Comparison of ENCODE assay signal across 8 cellular contexts in the genomic region with DNA sequence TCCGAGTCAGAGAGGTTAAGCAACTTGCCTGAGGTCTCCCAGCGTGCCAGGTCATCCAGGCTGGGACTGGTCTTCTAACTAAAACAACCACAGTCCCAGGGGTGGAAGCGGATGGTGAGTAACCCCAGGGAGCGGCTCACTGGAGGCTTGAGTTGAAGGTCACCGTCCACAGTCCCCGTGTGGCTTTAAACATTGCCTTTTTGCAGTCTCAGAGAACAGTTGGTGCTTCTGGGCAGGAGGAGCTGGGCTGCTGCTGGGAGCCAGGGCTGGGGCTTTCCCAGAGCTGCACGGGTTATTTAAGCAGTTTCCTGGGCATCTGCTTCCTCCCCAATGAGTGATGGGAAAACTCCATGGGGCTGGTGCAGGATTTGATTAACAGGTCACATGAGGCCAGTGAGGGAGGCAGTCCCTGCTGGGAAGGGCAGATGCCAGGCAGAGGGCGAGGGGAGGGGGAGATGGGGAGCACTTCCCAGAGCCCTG. TPM values are rescaled to one million over a fixed set of nuclear protein-coding genes. Genes with fewer than 3 reads are reported as not detected.
A peak's percentile ranks its signal among the peaks of the same experiment; 100 is the strongest.
DNase-seq lines count a peak whose midpoint lies in the region; ATAC-seq, FAIRE-seq and TF ChIP-seq lines count a peak whose summit lies in the region.
"Had no signal": no experiment of that assay in that cellular context is flagged by ENCODE, and none has a peak within 500 bp of the region (broad histone marks: within the 10 kb centered on the region; RNA-seq: fewer than 3 reads in every experiment).

No MANE protein-coding gene starts in this region.

- no peak overlapping the region for H3K9ac ChIP-seq in IMR-90 (ENCODE audit: low read depth, low read length)
- peak overlapping the region; percentile 8 for H3K9ac ChIP-seq in astrocyte (ENCODE audit: low read length)

- peak overlapping the region; percentile 19; the same call in 1 of the 2 replicates for H3K14ac ChIP-seq in IMR-90 (replicated peaks; ENCODE audit: low read depth, low read length)

- WGBS in IMR-90 (ENCODE audit: extremely low coverage in 2 of 2, insufficient read length in 1 of 2), 2 experiments, result 50% methylated on average over 2 of the region's 8 CpGs; no CpG with 5 or more reads in 1 of the 2 experiments
- 74% methylated on average over 3 of the region's 8 CpGs for WGBS in suprapubic skin

- no peaks in the 10 kb centered on the region for H3K27me3 Mint-ChIP-seq in astrocyte (ENCODE audit: low read depth, unreplicated experiment)
- peaks cover 10% of the 10 kb centered on the region for H3K27me3 Mint-ChIP-seq in activated CD4-positive, alpha-beta T cell treated with anti-CD3 and anti-CD28 coated beads, Interleukin-2, amount 10 ng/mL, durations not matched to agents 7 days and 5 days

- peaks cover 17% of the 10 kb centered on the region for H3K79me2 ChIP-seq in astrocyte (ENCODE audit: insufficient read depth, low read length)

- no peak for TF ChIP-seq RAD21 in IMR-90 (IDR thresholded peaks at IDR 0.05; ENCODE audit: low read length)

- no peak overlapping the region; the same call in 1 of the 2 replicates for H2BK20ac ChIP-seq in IMR-90 (ENCODE audit: low read depth, low read length)

- peak overlapping the region; percentile 7; the same call in 1 of the 2 replicates for H4K91ac ChIP-seq in IMR-90 (ENCODE audit: insufficient read depth, low read depth, low read length)

- FAIRE-seq in astrocyte (lab: Jason Lieb, UNC), result no peak

- peak; percentile 73 for ATAC-seq in IMR-90 (ENCODE audit: low read depth)
- no peak for ATAC-seq in activated naive CD4-positive, alpha-beta T cell treated with anti-CD3 and anti-CD28 coated beads, Interleukin-2, amount 50 U/mL, for 72 hours

- no peak overlapping the region for H3K56ac ChIP-seq in IMR-90 (ENCODE audit: extremely low read depth, insufficient read depth, low read length)

- dilution Hi-C loops in IMR-90 (cut with HindIII; ENCODE audit: low sequenced_read_pairs, unreplicated experiment), result no loop called here

- POLR2A ChIA-PET in IMR-90 (lab: Charles Lee; ENCODE audit: unreplicated experiment), result interaction anchor here (0.6 kb wide), 1 partner anchor 1564 kb away, joined by 4 read pairs; no protein-coding TSS in a partner anchor
- POLR2A ChIA-PET in activated CD4-positive, alpha-beta T cell treated with anti-CD3 and anti-CD28 coated beads, Interleukin-2, amount 10 ng/mL, durations not matched to agents 7 days and 5 days (lab: Charles Lee), result no interaction called here

- H2BK5ac ChIP-seq in IMR-90 (ENCODE audit: low read depth, low read length, poor library complexity, severe bottlenecking), result no peak overlapping the region

- TF ChIP-seq POLR2A in IMR-90 (IDR thresholded peaks at IDR 0.05; ENCODE audit: low read depth, low read length), result no peak
- no peak for TF ChIP-seq POLR2A in suprapubic skin (IDR thresholded peaks at IDR 0.05)

- TF ChIP-seq CTCF in IMR-90 (conservative IDR thresholded peaks at IDR 0.05; ENCODE audit: low read depth, low read length), result no peak
- no peak for TF ChIP-seq CTCF in astrocyte (IDR thresholded peaks at IDR 0.05; ENCODE audit: insufficient read depth, low read depth, low read length)
- no peak for TF ChIP-seq CTCF in suprapubic skin (IDR thresholded peaks at IDR 0.05)

- CTCF ChIA-PET in IMR-90 (lab: Yijun Ruan, JAX), result interaction anchor here (1.0 kb wide), 1 partner anchor 55 kb away, joined by 4 read pairs; no protein-coding TSS in a partner anchor
- CTCF ChIA-PET in activated CD4-positive, alpha-beta T cell treated with anti-CD3 and anti-CD28 coated beads, Interleukin-2, amount 10 ng/mL, durations not matched to agents 7 days and 5 days (lab: Charles Lee), result interaction anchor here (0.7 kb wide), 1 partner anchor 11 kb away, joined by 3 read pairs; no protein-coding TSS in a partner anchor

- H3K79me1 ChIP-seq in IMR-90 (ENCODE audit: low read depth in 1 of 2, low read length in 2 of 2), result peaks cover 26 to 77% of the 10 kb centered on the region in 2 experiments; a peak in 3 of 4 replicates

- H2AK9ac ChIP-seq in IMR-90 (replicated peaks; ENCODE audit: low read depth, low read length, poor library complexity), result peak overlapping the region; percentile 33

- H3K4me1 Mint-ChIP-seq in astrocyte (ENCODE audit: low read depth, unreplicated experiment), result peaks cover 18% of the 10 kb centered on the region
- no peaks in the 10 kb centered on the region for H3K4me1 Mint-ChIP-seq in activated CD4-positive, alpha-beta T cell treated with anti-CD3 and anti-CD28 coated beads, Interleukin-2, amount 10 ng/mL, durations not matched to agents 7 days and 5 days

- H3K9me1 ChIP-seq in IMR-90 (ENCODE audit: insufficient read depth, low read length), result peaks cover 17% of the 10 kb centered on the region

- no peaks in the 10 kb centered on the region for H3K27me3 ChIP-seq in IMR-90 (ENCODE audit: control insufficient read depth, insufficient read depth, low read length)
- no peaks in the 10 kb centered on the region for H3K27me3 ChIP-seq in astrocyte (ENCODE audit: insufficient read depth, low read length)
- H3K27me3 ChIP-seq in suprapubic skin, result no peaks in the 10 kb centered on the region

- H3K4ac ChIP-seq in IMR-90 (ENCODE audit: low read depth, low read length), result peak overlapping the region; percentile 6; the same call in 1 of the 2 replicates

- no TSS peak for BruUV-seq in IMR-90 (replicated peaks; lab: Mats Ljungman, UMichigan)

- no peak overlapping the region for H3K4me2 ChIP-seq in IMR-90 (ENCODE audit: low read depth, low read length)
- peak overlapping the region; percentile 48 for H3K4me2 ChIP-seq in astrocyte (ENCODE audit: low read length)

- TF ChIP-seq EP300 in suprapubic skin (IDR thresholded peaks at IDR 0.05), result no peak

- H2BK120ac ChIP-seq in IMR-90 (ENCODE audit: low read depth, low read length), result peak overlapping the region; percentile 43; the same call in 1 of the 2 replicates

- H4K8ac ChIP-seq in IMR-90 (ENCODE audit: low read depth in 2 of 2, low read length in 2 of 2), result 0 out of 4 replicates have a peak overlapping the region, but pooled peaks of 1 of the 2 experiments have one; percentile 37

- no peak overlapping the region for H3K4me3 ChIP-seq in IMR-90 (ENCODE audit: insufficient read depth, low read depth, low read length)
- H3K4me3 ChIP-seq in astrocyte (ENCODE audit: insufficient read depth, low read depth, low read length), result no peak overlapping the region
- 0 out of 2 replicates have a peak overlapping the region, but pooled peaks have one; percentile 16 for H3K4me3 ChIP-seq in iPS-18c (ENCODE audit: insufficient read depth, low read depth, low read length)
- no peak overlapping the region for H3K4me3 ChIP-seq in suprapubic skin

- no peak overlapping the region for H3K4me3 Mint-ChIP-seq in astrocyte (ENCODE audit: unreplicated experiment)
- H3K4me3 Mint-ChIP-seq in activated CD4-positive, alpha-beta T cell treated with anti-CD3 and anti-CD28 coated beads, Interleukin-2, amount 10 ng/mL, durations not matched to agents 7 days and 5 days, result no peak overlapping the region

- no peak overlapping the region for H4K5ac ChIP-seq in IMR-90 (ENCODE audit: low read depth, low read length)

- H3K9me3 ChIP-seq in IMR-90 (ENCODE audit: control insufficient read depth, insufficient read depth, low read length) (no peaks in the 10 kb centered on the region), astrocyte (ENCODE audit: insufficient read depth, low read depth, low read length) (no peaks in the 10 kb centered on the region), iPS-18c (ENCODE audit: control insufficient read depth, insufficient read depth, low read length) (no peaks in the 10 kb centered on the region), suprapubic skin (no peaks in the 10 kb centered on the region)

- H2AK5ac ChIP-seq in IMR-90 (ENCODE audit: low read depth, low read length), result peak overlapping the region; percentile 49

- peak overlapping the region; percentile 12; the same call in 1 of the 3 replicates for H2BK15ac ChIP-seq in IMR-90 (ENCODE audit: low read depth, low read length)

- intact Hi-C loops in IMR-90 (cut with micrococcal nuclease), result no loop called here

- H2AFZ ChIP-seq in IMR-90 (replicated peaks; ENCODE audit: low read length, poor library complexity), result peak overlapping the region; percentile 54
- no peak overlapping the region for H2AFZ ChIP-seq in astrocyte (ENCODE audit: low read depth, low read length)

- peak overlapping the region; percentile 41 for H3K27ac Mint-ChIP-seq in astrocyte (ENCODE audit: unreplicated experiment)
- no peak overlapping the region for H3K27ac Mint-ChIP-seq in activated naive CD4-positive, alpha-beta T cell treated with anti-CD3 and anti-CD28 coated beads, Interleukin-2, amount 50 U/mL, for 72 hours
- no peak overlapping the region for H3K27ac Mint-ChIP-seq in activated CD4-positive, alpha-beta T cell treated with anti-CD3 and anti-CD28 coated beads, Interleukin-2, amount 10 ng/mL, durations not matched to agents 7 days and 5 days

- H3K4me1 ChIP-seq in IMR-90 (ENCODE audit: control insufficient read depth, insufficient read depth, low read length) (peaks cover 20% of the 10 kb centered on the region), astrocyte (ENCODE audit: insufficient read depth, low read length) (peaks cover 26% of the 10 kb centered on the region), suprapubic skin (peaks cover 49% of the 10 kb centered on the region)

- no peak overlapping the region for H3K18ac ChIP-seq in IMR-90 (ENCODE audit: low read depth, low read length)

- H4K20me1 ChIP-seq in IMR-90 (ENCODE audit: insufficient read depth, low read length) (peaks cover 13% of the 10 kb centered on the region), astrocyte (ENCODE audit: insufficient read depth, low read length) (peaks cover 51% of the 10 kb centered on the region)

- in situ Hi-C loops in IMR-90 (cut with MboI; ENCODE audit: low sequenced_read_pairs), result no loop called here

- DNase-seq in IMR-90 (peak; percentile 65), astrocyte (ENCODE audit: low read depth) (no peak), suprapubic skin (ENCODE audit: low spot score in 2 of 2) (no peak), H4 (ENCODE audit: low spot score) (no peak)
- DNase-seq in activated naive CD4-positive, alpha-beta T cell treated with anti-CD3 and anti-CD28 coated beads, Interleukin-2, amount 50 U/mL, for 72 hours (ENCODE audit: low spot score in 2 of 2), result no peak
- no peak for DNase-seq in activated CD4-positive, alpha-beta T cell treated with anti-CD3 and anti-CD28 coated beads, Interleukin-2, amount 10 ng/mL, durations not matched to agents 7 days and 5 days
- DNase-seq: activated CD4-positive, CD25-positive, alpha-beta regulatory T cell had no signal

- H3K9me3 Mint-ChIP-seq in astrocyte (ENCODE audit: unreplicated experiment), result no peaks in the 10 kb centered on the region
- H3K9me3 Mint-ChIP-seq in activated naive CD4-positive, alpha-beta T cell treated with anti-CD3 and anti-CD28 coated beads, Interleukin-2, amount 50 U/mL, for 72 hours, result no peaks in the 10 kb centered on the region
- H3K9me3 Mint-ChIP-seq in activated CD4-positive, alpha-beta T cell treated with anti-CD3 and anti-CD28 coated beads, Interleukin-2, amount 10 ng/mL, durations not matched to agents 7 days and 5 days, result no peaks in the 10 kb centered on the region

- no peaks in the 10 kb centered on the region for H3K36me3 ChIP-seq in IMR-90 (ENCODE audit: control insufficient read depth, insufficient read depth, low read length)
- H3K36me3 ChIP-seq in astrocyte (ENCODE audit: insufficient read depth, low read length), result no peaks in the 10 kb centered on the region
- H3K36me3 ChIP-seq in suprapubic skin, result no peaks in the 10 kb centered on the region

- H3K23ac ChIP-seq in IMR-90 (ENCODE audit: low read depth, low read length), result no peak overlapping the region

- H3K36me3 Mint-ChIP-seq in astrocyte (ENCODE audit: low read depth, unreplicated experiment), result no peaks in the 10 kb centered on the region
- H3K36me3 Mint-ChIP-seq in activated naive CD4-positive, alpha-beta T cell treated with anti-CD3 and anti-CD28 coated beads, Interleukin-2, amount 50 U/mL, for 72 hours, result no peaks in the 10 kb centered on the region
- no peaks in the 10 kb centered on the region for H3K36me3 Mint-ChIP-seq in activated CD4-positive, alpha-beta T cell treated with anti-CD3 and anti-CD28 coated beads, Interleukin-2, amount 10 ng/mL, durations not matched to agents 7 days and 5 days (ENCODE audit: low read depth)

- no peak overlapping the region; the same call in 1 of the 2 replicates for H3K27ac ChIP-seq in IMR-90 (ENCODE audit: insufficient read depth, low read length)
- H3K27ac ChIP-seq in astrocyte (ENCODE audit: low read depth, low read length), result no peak overlapping the region
- peak overlapping the region; percentile 46 for H3K27ac ChIP-seq in suprapubic skin

RNA-seq across cellular contexts. Expression of gene ARHGEF10L, which starts 12.3 kb away (rescaled TPM):
- total RNA-seq in IMR-90 (2012; rRNA removed) (4.8 and 5.0 TPM in 2 replicates), astrocyte (14.2 and 15.7 TPM in 2 replicates), suprapubic skin (100 to 1,000 TPM in 1 of 4 donors, 10 to 100 TPM in 3; 65.0 to 136 (median 94.1) TPM)
- 12.4 and 14.5 TPM in 2 replicates for polyA plus RNA-seq in IMR-90 (2012; rRNA removed)
- 7.7 and 12.8 TPM in 2 replicates for polyA plus RNA-seq in IMR-90 (2012; cell fraction: cytosol; rRNA removed)
- 23.3 and 59.8 TPM in 2 replicates for polyA plus RNA-seq in IMR-90 (2012; cell fraction: nucleus; rRNA removed; ENCODE audit: low replicate concordance)
- 2.6 and 4.1 TPM in 2 replicates for total RNA-seq in H4 (2014; rRNA removed; shearing (Covaris generic))
- total RNA-seq in activated naive CD4-positive, alpha-beta T cell treated with anti-CD3 and anti-CD28 coated beads, Interleukin-2, amount 50 U/mL, for 72 hours, result not detected
- total RNA-seq in activated CD4-positive, alpha-beta T cell treated with anti-CD3 and anti-CD28 coated beads, Interleukin-2, amount 10 ng/mL, durations not matched to agents 7 days and 5 days, result not detected
